Comparison of ENCODE assay signal across 15 cellular contexts in the genomic region with DNA sequence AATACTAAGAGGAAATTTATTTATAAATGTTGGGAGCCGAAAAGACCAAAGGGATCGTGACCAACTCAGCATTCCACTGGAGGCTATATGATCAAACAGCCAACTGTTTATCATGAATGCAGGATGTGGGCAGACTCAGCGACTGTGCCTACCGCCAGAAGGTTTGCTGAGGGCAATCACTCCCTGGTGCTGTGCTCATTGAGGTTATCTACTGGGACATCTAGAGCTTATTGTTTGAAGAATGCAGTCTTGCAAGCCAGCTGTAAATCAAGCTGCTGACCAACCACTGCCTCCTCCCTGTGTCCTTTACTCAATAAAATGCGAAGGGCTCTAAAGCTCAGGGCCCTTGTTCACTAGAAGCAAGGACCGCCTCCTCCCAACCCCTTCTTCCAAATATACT. TPM values are rescaled to one million over a fixed set of nuclear protein-coding genes. Genes with fewer than 3 reads are reported as not detected.
DNase-seq lines count a peak whose midpoint lies in the region; TF ChIP-seq lines count a peak whose summit lies in the region.
"Had no signal": no experiment of that assay in that cellular context is flagged by ENCODE, and none has a peak within 500 bp of the region (broad histone marks: within the 10 kb centered on the region; RNA-seq: fewer than 3 reads in every experiment).

No MANE protein-coding gene starts in this region.

- H3K27me3 ChIP-seq in mammary epithelial cell (ENCODE audit: insufficient read depth, low read length): no peaks in the 10 kb centered on the region
- H3K27me3 ChIP-seq: BLaER1 treated with 17β-estradiol and CSF1 and Interleukin-3, amounts not matched to agents 10 nM and 100 nM had no signal

- intact Hi-C loops in mammary epithelial cell (cut with micrococcal nuclease): no loop called here

- H3K36me3 ChIP-seq in mammary epithelial cell (ENCODE audit: insufficient read depth, low read length): no peaks in the 10 kb centered on the region
- H3K36me3 ChIP-seq: BLaER1 treated with 17β-estradiol and CSF1 and Interleukin-3, amounts not matched to agents 10 nM and 100 nM; HAP-1 had no signal

- no peaks in the 10 kb centered on the region for H3K79me2 ChIP-seq in mammary epithelial cell (ENCODE audit: insufficient read depth, low read length)

- BruUV-seq in mammary epithelial cell (replicated peaks; lab: Mats Ljungman, UMichigan): no TSS peak

- in situ Hi-C loops in T47D (cut with HindIII; ENCODE audit: low pct_unique_long_range_greater_than_20kb, low sequenced_read_pairs): no loop called here
- in situ Hi-C loops in mammary epithelial cell (cut with MboI; ENCODE audit: low sequenced_read_pairs in 2 of 2): loop anchor here (25.0 kb wide), 1 partner anchor 724 kb away; a partner anchor contains a TSS
- in situ Hi-C loops in SK-MEL-5 (cut with HindIII; ENCODE audit: low pct_unique_long_range_greater_than_20kb, low sequenced_read_pairs): no loop called here

- H3K27me3 Mint-ChIP-seq in type B pancreatic cell: peaks cover 6% of the 10 kb centered on the region

- H3K4me3 Mint-ChIP-seq in type B pancreatic cell: no peak overlapping the region
- H3K4me3 Mint-ChIP-seq: CD4-positive, CD25-positive, alpha-beta regulatory T cell had no signal

- no peaks in the 10 kb centered on the region for H3K4me1 ChIP-seq in mammary epithelial cell (ENCODE audit: insufficient read depth, low read length)
- H3K4me1 ChIP-seq: BLaER1 treated with 17β-estradiol and CSF1 and Interleukin-3, amounts not matched to agents 10 nM and 100 nM; HAP-1 had no signal

- peak; percentile 5 to 83 for DNase-seq in T47D (ENCODE audit: low read depth in 1 of 2, low spot score in 1 of 2)
- no peak for DNase-seq in mammary epithelial cell
- DNase-seq in HT1080 (ENCODE audit: low read depth): peak; percentile 9
- DNase-seq in SK-MEL-5 (ENCODE audit: low read depth, low spot score): peak; percentile 65
- no peak for DNase-seq in activated effector memory CD4-positive, alpha-beta T cell treated with Interleukin-2 at 50 U/mL for 16 hours
- DNase-seq in type B pancreatic cell (ENCODE audit: extremely low spot score, unreplicated experiment): no peak
- no peak for DNase-seq in SIG-M5 treated with dmso at 0.1 percent for 504 hours (lab: John Stamatoyannopoulos, UW; ENCODE audit: unreplicated experiment)
- DNase-seq in stimulated activated CD4-positive, alpha-beta T cell treated with anti-CD3 and anti-CD28 coated beads, Interleukin-4, amount 100 ng/mL, for 24 hours: no peak
- DNase-seq: 8988T; ACHN; CD4-positive, CD25-positive, alpha-beta regulatory T cell; DMS53; GOT3 had no signal

- CTCF ChIA-PET in mammary epithelial cell (lab: Charles Lee; ENCODE audit: low non-redundant PET): no interaction called here

- no peak overlapping the region for H3K4me3 ChIP-seq in mammary epithelial cell (replicated peaks in 1 of 3; ENCODE audit: insufficient read depth in 1 of 3, low read depth in 2 of 3, low read length in 3 of 3)
- H3K4me3 ChIP-seq: BLaER1 treated with 17β-estradiol and CSF1 and Interleukin-3, amounts not matched to agents 10 nM and 100 nM; HAP-1 had no signal

- no peak for TF ChIP-seq CTCF in mammary epithelial cell (conservative IDR thresholded peaks at IDR 0.05 in 1 of 2, IDR thresholded peaks at IDR 0.05 in 1 of 2; ENCODE audit: extremely low read depth in 1 of 2, insufficient read depth in 1 of 2, low read depth in 1 of 2, low read length in 2 of 2)
- TF ChIP-seq CTCF in type B pancreatic cell (conservative IDR thresholded peaks at IDR 0.05): no peak

- no peak overlapping the region for H2AFZ ChIP-seq in mammary epithelial cell (ENCODE audit: low read depth, low read length)

- H3K27ac Mint-ChIP-seq in type B pancreatic cell: no peak overlapping the region
- H3K27ac Mint-ChIP-seq: CD4-positive, CD25-positive, alpha-beta regulatory T cell had no signal

- H3K9ac ChIP-seq in mammary epithelial cell (ENCODE audit: insufficient read depth, low read length): no peak overlapping the region
- H3K9ac ChIP-seq: BLaER1 treated with 17β-estradiol and CSF1 and Interleukin-3, amounts not matched to agents 10 nM and 100 nM had no signal

- H3K27ac ChIP-seq in mammary epithelial cell (ENCODE audit: insufficient read depth, low read depth, low read length): no peak overlapping the region
- H3K27ac ChIP-seq: BLaER1 treated with 17β-estradiol and CSF1 and Interleukin-3, amounts not matched to agents 10 nM and 100 nM had no signal

- H3K4me2 ChIP-seq in mammary epithelial cell (ENCODE audit: insufficient read depth, low read depth, low read length): no peak overlapping the region
- H3K4me2 ChIP-seq: BLaER1 treated with 17β-estradiol and CSF1 and Interleukin-3, amounts not matched to agents 10 nM and 100 nM had no signal

- no peaks in the 10 kb centered on the region for H3K4me1 Mint-ChIP-seq in type B pancreatic cell (ENCODE audit: unreplicated experiment)
- H3K4me1 Mint-ChIP-seq: CD4-positive, CD25-positive, alpha-beta regulatory T cell had no signal

- no peaks in the 10 kb centered on the region for H4K20me1 ChIP-seq in mammary epithelial cell (ENCODE audit: insufficient read depth, low read length)
- H4K20me1 ChIP-seq: BLaER1 treated with 17β-estradiol and CSF1 and Interleukin-3, amounts not matched to agents 10 nM and 100 nM had no signal

- H3K9me3 Mint-ChIP-seq in type B pancreatic cell: no peaks in the 10 kb centered on the region
- H3K9me3 Mint-ChIP-seq: CD4-positive, CD25-positive, alpha-beta regulatory T cell had no signal

- no peaks in the 10 kb centered on the region for H3K9me3 ChIP-seq in mammary epithelial cell (replicated peaks; ENCODE audit: insufficient read depth, low read length)
- H3K9me3 ChIP-seq: HAP-1 had no signal

- WGBS in mammary epithelial cell (ENCODE audit: low coverage, missing lambda C conversion rate): 56% methylated on average over 6 of the region's 6 CpGs

- dilution Hi-C loops in mammary epithelial cell (cut with HindIII; ENCODE audit: low sequenced_read_pairs): no loop called here

- no peaks in the 10 kb centered on the region for H3K36me3 Mint-ChIP-seq in type B pancreatic cell
- H3K36me3 Mint-ChIP-seq: CD4-positive, CD25-positive, alpha-beta regulatory T cell had no signal

RNA-seq across cellular contexts. Expression of a gene that starts 8.5 kb away (rescaled TPM):
- total RNA-seq in mammary epithelial cell: 10 to 100 TPM; 18.1 to 23.7 TPM
- polyA plus RNA-seq in mammary epithelial cell: 8.3 TPM
- polyA minus RNA-seq in mammary epithelial cell: 21.9 TPM
- 24.0 and 28.1 TPM in 2 replicates for total RNA-seq in HT1080 (2014; rRNA removed; shearing (Covaris generic))
- 9.8 and 12.4 TPM in 2 replicates for polyA plus RNA-seq in HT1080 (2015; cell fraction: cytosol; rRNA removed)
- polyA plus RNA-seq in HT1080 (2015; cell fraction: nucleus; rRNA removed): 22.2 and 24.3 TPM in 2 replicates
- total RNA-seq in SK-MEL-5 (2014; rRNA removed; shearing (Covaris generic)): 55.9 and 56.9 TPM in 2 replicates
- polyA plus RNA-seq in SK-MEL-5 (2015; cell fraction: cytosol; rRNA removed): 25.6 and 30.7 TPM in 2 replicates
- 61.4 and 67.8 TPM in 2 replicates for polyA plus RNA-seq in SK-MEL-5 (2015; cell fraction: nucleus; rRNA removed)
- 17.5 and 23.1 TPM in 2 replicates for total RNA-seq in type B pancreatic cell (ENCODE audit: low replicate concordance)

Comparison
In these comparisons a context has a peak if more than half of its experiments do, and no peak if none do; other contexts are left out.
1. DNase-seq: peak in T47D (2 of 2), HT1080 (single experiment) and SK-MEL-5 (single experiment); none in mammary epithelial cell (single experiment), activated effector memory CD4-positive, alpha-beta T cell treated with Interleukin-2 at 50 U/mL for 16 hours (single experiment), type B pancreatic cell (single experiment), SIG-M5 treated with dmso at 0.1 percent for 504 hours (single experiment) and stimulated activated CD4-positive, alpha-beta T cell treated with anti-CD3 and anti-CD28 coated beads, Interleukin-4, amount 100 ng/mL, for 24 hours (single experiment).
2. in situ Hi-C loops: an anchor here in mammary epithelial cell (25.0 kb wide); none called in T47D and SK-MEL-5.